Comparison of ENCODE assay signal across 1 cellular context in genomic region chr9:129383415-129384088, GRCh38.
A peak's percentile ranks its signal among the peaks of the same experiment; 100 is the strongest.
TF ChIP-seq lines count a peak whose summit lies in the region.

No MANE protein-coding gene starts in this region.

TF ChIP-seq in HepG2, 621 proteins besides CTCF, POLR2A, EP300 and RAD21 (continued from another document):
- TF ChIP-seq PATZ1 (CRISPR knock-in tag; IDR thresholded peaks at IDR 0.05) (0 out of 2 replicates have a peak, but pooled peaks have one; percentile 2), FOXJ3 (CRISPR knock-in tag; IDR thresholded peaks at IDR 0.05; ENCODE audit: borderline replicate concordance) (no peak), ZNF687 (CRISPR knock-in tag; IDR thresholded peaks at IDR 0.05) (0 out of 2 replicates have a peak, but pooled peaks have one; percentile 6), SKI (IDR thresholded peaks at IDR 0.05; ENCODE audit: partially characterized antibody) (no peak)
- TF ChIP-seq, protein P1, sequence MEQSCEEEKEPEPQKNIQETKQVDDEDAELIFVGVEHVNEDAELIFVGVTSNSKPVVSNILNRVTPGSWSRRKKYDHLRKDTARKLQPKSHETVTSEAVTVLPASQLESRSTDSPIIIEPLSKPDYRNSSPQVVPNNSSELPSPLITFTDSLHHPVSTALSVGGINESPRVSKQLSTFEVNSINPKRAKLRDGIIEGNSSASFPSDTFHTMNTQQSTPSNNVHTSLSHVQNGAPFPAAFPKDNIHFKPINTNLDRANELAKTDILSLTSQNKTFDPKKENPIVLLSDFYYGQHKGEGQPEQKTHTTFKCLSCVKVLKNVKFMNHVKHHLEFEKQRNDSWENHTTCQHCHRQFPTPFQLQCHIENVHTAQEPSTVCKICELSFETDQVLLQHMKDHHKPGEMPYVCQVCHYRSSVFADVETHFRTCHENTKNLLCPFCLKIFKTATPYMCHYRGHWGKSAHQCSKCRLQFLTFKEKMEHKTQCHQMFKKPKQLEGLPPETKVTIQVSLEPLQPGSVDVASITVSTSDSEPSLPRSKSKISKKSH (CRISPR knock-in tag; IDR thresholded peaks at IDR 0.05; ENCODE audit: borderline replicate concordance), result no peak
